In genomic region chr6:30686908-30687658, GRCh38 we compare ENCODE assay signal across 8 cellular contexts. TPM values are rescaled to one million over a fixed set of nuclear protein-coding genes. Genes with fewer than 3 reads are reported as not detected.
DNase-seq lines count a peak whose midpoint lies in the region; ATAC-seq, FAIRE-seq and TF ChIP-seq lines count a peak whose summit lies in the region.

No MANE protein-coding gene starts in this region.

- FAIRE-seq in astrocyte (lab: Jason Lieb, UNC), result no peak

- TF ChIP-seq CTCF in GM12864 (IDR thresholded peaks at IDR 0.05; ENCODE audit: low read depth, low read length, missing control alignments) (no peak), astrocyte (IDR thresholded peaks at IDR 0.05; ENCODE audit: insufficient read depth, low read depth, low read length) (no peak), hepatocyte (IDR thresholded peaks at IDR 0.05; ENCODE audit: poor library complexity) (no peak)

- H3K4me1 ChIP-seq in astrocyte (ENCODE audit: insufficient read depth, low read length) (peaks cover 44% of the 10 kb centered on the region), hepatocyte (ENCODE audit: insufficient read depth) (peaks cover 42% of the 10 kb centered on the region)

- H3K4me1 Mint-ChIP-seq in astrocyte (ENCODE audit: low read depth, unreplicated experiment), result peaks cover 33% of the 10 kb centered on the region

- H3K36me3 ChIP-seq in astrocyte (ENCODE audit: insufficient read depth, low read length), result no peaks in the 10 kb centered on the region
- H3K36me3 ChIP-seq in hepatocyte (replicated peaks; ENCODE audit: insufficient read depth, low read depth), result no peaks in the 10 kb centered on the region

- H3K9ac ChIP-seq in astrocyte (ENCODE audit: low read length), result peak overlapping the region; percentile 98

- H3K79me2 ChIP-seq in astrocyte (ENCODE audit: insufficient read depth, low read length) (peaks cover 79% of the 10 kb centered on the region), hepatocyte (peaks cover 60% of the 10 kb centered on the region)

- peak overlapping the region; percentile 44 for H2AFZ ChIP-seq in astrocyte (ENCODE audit: low read depth, low read length)
- peak overlapping the region; percentile 86 for H2AFZ ChIP-seq in hepatocyte

- under 1% methylated on average over 32 of the region's 52 CpGs for WGBS in hepatocyte (ENCODE audit: low lambda C conversion rate, missing lambda C conversion rate)

- H3K27ac ChIP-seq in astrocyte (ENCODE audit: low read depth, low read length) (peak overlapping the region; percentile 95), hepatocyte (peak overlapping the region; percentile 98)

- H3K9me2 ChIP-seq in hepatocyte (replicated peaks; ENCODE audit: insufficient read depth), result no peaks in the 10 kb centered on the region

- H3K36me3 Mint-ChIP-seq in astrocyte (ENCODE audit: low read depth, unreplicated experiment), result peaks cover 15% of the 10 kb centered on the region

- peaks cover 2% of the 10 kb centered on the region for H3K9me3 Mint-ChIP-seq in astrocyte (ENCODE audit: unreplicated experiment)

- H4K20me1 ChIP-seq in astrocyte (ENCODE audit: insufficient read depth, low read length) (peaks cover 41% of the 10 kb centered on the region), hepatocyte (ENCODE audit: insufficient read depth, poor library complexity, severe bottlenecking) (peaks cover 4% of the 10 kb centered on the region)

- H3K4me2 ChIP-seq in astrocyte (ENCODE audit: low read length) (peak overlapping the region; percentile 100), hepatocyte (peak overlapping the region; percentile 93)

- H3K4me3 Mint-ChIP-seq in astrocyte (ENCODE audit: unreplicated experiment), result peak overlapping the region; percentile 97

- H3K27me3 Mint-ChIP-seq in astrocyte (ENCODE audit: low read depth, unreplicated experiment), result no peaks in the 10 kb centered on the region

- DNase-seq in GM12864 (ENCODE audit: low read depth), result peak; percentile 79
- DNase-seq in NCI-H1694 (lab: John Stamatoyannopoulos, UW), result peak; percentile 61
- peak; percentile 49 to 79 (median 71) for DNase-seq in T-helper 2 cell
- peak; percentile 94 for DNase-seq in astrocyte (ENCODE audit: low read depth)
- DNase-seq in hepatocyte (ENCODE audit: low spot score), result peak; percentile 88
- DNase-seq in retina, result peak; percentile 94

- H3K27me3 ChIP-seq in astrocyte (ENCODE audit: insufficient read depth, low read length) (no peaks in the 10 kb centered on the region), hepatocyte (no peaks in the 10 kb centered on the region)

- H3K9me3 ChIP-seq in astrocyte (ENCODE audit: insufficient read depth, low read depth, low read length) (no peaks in the 10 kb centered on the region), hepatocyte (ENCODE audit: low read depth) (no peaks in the 10 kb centered on the region)

- ATAC-seq in HG02798 (IDR thresholded peaks at IDR 0.05; ENCODE audit: poor library complexity, unreplicated experiment) (peak; percentile 54), GM21528 (IDR thresholded peaks at IDR 0.05; ENCODE audit: low FRiP score, unreplicated experiment) (no peak)

- H3K4me3 ChIP-seq in GM12864 (ENCODE audit: low read depth, low read length) (peak overlapping the region; percentile 75), astrocyte (ENCODE audit: insufficient read depth, low read depth, low read length) (peak overlapping the region; percentile 87), hepatocyte (peak overlapping the region; percentile 94)

- H3K27ac Mint-ChIP-seq in astrocyte (ENCODE audit: unreplicated experiment), result peak overlapping the region; percentile 87

RNA-seq across cellular contexts. Expression of gene PPP1R18, which starts 0.6 kb away (rescaled TPM):
- total RNA-seq in astrocyte (145 and 156 TPM in 2 replicates), hepatocyte (12.0 and 13.2 TPM in 2 replicates)
- polyA plus RNA-seq in hepatocyte, result 11.3 and 11.7 TPM in 2 replicates

RNA-seq across cellular contexts. Expression of gene NRM, which starts 3.7 kb away (rescaled TPM):
- total RNA-seq in astrocyte, result 12.2 and 12.8 TPM in 2 replicates
- total RNA-seq in hepatocyte, result 7.2 and 7.8 TPM in 2 replicates
- polyA plus RNA-seq in hepatocyte, result 17.2 and 21.0 TPM in 2 replicates

RNA-seq across cellular contexts. Expression of gene DHX16, which starts 14.3 kb away (rescaled TPM):
- total RNA-seq in astrocyte (29.3 and 30.0 TPM in 2 replicates), hepatocyte (18.2 and 19.4 TPM in 2 replicates)
- 28.4 and 31.4 TPM in 2 replicates for polyA plus RNA-seq in hepatocyte

RNA-seq across cellular contexts. Expression of gene MDC1, which starts 30.0 kb away (rescaled TPM):
- total RNA-seq in astrocyte (25.2 and 25.4 TPM in 2 replicates), hepatocyte (3.3 and 8.7 TPM in 2 replicates)
- 9.8 and 9.9 TPM in 2 replicates for polyA plus RNA-seq in hepatocyte

RNA-seq across cellular contexts. Expression of gene TUBB, which starts 33.1 kb away (rescaled TPM):
- total RNA-seq in astrocyte, result 815 and 887 TPM in 2 replicates
- 460 and 470 TPM in 2 replicates for total RNA-seq in hepatocyte
- 414 and 433 TPM in 2 replicates for polyA plus RNA-seq in hepatocyte

Comparison
In these comparisons a context has a peak if more than half of its experiments do, and no peak if none do; other contexts are left out.
1. RNA of gene PPP1R18, which starts 0.6 kb away (total RNA-seq): 145 to 156 TPM in astrocyte; 12.0 to 13.2 TPM in hepatocyte; every median in the first group is over 10 times any median in the second.
2. Peak in every context shown above with its lines, with median percentiles within 50 percentile points of each other: DNase-seq and H3K4me3 ChIP-seq.